1 cellular context compared by ENCODE assay signal in the genomic region with DNA sequence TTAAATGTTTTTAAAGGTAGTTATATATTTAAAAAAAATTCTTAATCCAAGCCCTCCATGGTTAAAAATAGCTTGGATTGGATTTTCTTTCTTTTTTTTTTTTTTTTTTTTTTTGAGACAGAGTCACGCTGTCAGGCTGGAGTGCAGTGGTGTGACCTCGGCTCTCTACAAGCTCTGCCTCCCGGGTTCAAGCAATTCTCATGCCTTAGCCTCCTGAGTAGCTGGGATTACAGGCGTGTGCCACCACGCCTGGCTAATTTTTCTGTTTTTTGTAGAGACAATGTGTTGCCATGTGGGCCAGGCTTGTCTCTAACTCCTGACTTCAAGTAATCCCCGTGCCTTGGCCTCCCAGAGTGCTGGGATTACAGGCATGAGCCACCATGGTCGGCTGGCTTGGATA.
TF ChIP-seq lines count a peak whose summit lies in the region.
"Not testable (repeated sequence)": the region's sequence is repeated elsewhere in the genome, so short reads cannot be mapped to it uniquely, and the experiment has no call there.

No MANE protein-coding gene starts in this region.

TF ChIP-seq in K562, 482 proteins besides CTCF, POLR2A, EP300 and RAD21:
- TF ChIP-seq L3MBTL2 (IDR thresholded peaks at IDR 0.05) (0 out of 2 replicates have a peak, but pooled peaks have one; percentile 18), MLLT1 (IDR thresholded peaks at IDR 0.05) (peak in 1 of 2 experiments; percentile 57; a peak in 1 of 4 replicates), NR2C2 (tag; IDR thresholded peaks at IDR 0.05) (peak; percentile 24; the same call in 1 of the 2 replicates), ZNF766 (CRISPR knock-in tag; conservative IDR thresholded peaks at IDR 0.05) (0 out of 2 replicates have a peak, but pooled peaks have one; percentile 18)
- not testable (repeated sequence) for TF ChIP-seq NR2C2 (CRISPR knock-in tag; IDR thresholded peaks at IDR 0.05)
TF ChIP-seq in K562: peak in this region for 4; not testable (repeated sequence) for 478.
